In the genomic region with DNA sequence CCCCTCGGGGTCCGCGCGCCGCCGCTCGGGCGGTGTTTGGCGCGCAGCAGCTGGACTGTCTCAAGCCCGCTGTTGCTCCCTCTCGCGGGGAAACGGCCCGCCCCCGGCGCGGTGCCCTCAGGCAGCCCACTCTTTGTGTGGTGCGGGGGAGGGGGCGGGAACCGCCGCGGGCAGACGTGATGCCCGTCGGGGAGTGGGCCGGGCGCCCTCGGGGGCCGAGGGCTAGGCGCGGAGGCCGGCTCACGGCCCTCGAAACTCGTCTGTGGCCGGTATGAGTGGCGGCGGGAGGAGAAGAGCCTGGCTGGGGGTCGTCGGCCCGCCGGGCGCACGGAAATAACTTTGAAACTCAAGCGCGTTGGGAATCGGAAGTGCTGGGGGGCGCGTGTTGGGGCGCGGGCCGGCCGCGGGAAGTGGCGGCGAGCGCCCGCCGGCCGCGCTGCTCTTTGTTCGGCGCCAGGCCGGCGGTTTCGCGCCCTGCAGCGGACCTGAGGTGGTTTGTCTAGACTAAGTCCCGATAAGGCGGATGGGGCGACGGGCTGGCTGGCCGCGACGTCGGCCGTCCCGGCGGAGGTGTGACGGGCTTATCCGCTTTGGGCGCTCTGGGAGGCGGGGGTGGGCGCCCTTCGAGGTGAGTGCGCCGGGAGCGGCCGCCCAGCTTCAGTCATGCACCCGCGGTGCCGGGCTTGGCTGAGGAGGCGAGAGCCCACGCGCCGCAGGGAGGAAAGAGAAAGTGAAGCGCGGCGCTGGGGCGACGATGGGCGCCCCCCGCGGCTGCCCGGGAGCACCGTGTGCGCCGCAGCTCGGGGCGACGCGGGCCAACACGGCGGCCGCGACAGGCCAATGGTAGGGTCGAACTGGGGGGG, we compare ENCODE assay signal across 8 cellular contexts. TPM values are rescaled to one million over a fixed set of nuclear protein-coding genes. Genes with fewer than 3 reads are reported as not detected.
A peak's percentile ranks its signal among the peaks of the same experiment; 100 is the strongest.
DNase-seq lines count a peak whose midpoint lies in the region; ATAC-seq and TF ChIP-seq lines count a peak whose summit lies in the region.

No MANE protein-coding gene starts in this region.

- peak overlapping the region; percentile 79 for H3K27ac ChIP-seq in brain microvascular endothelial cell

- H3K9me3 Mint-ChIP-seq in T-helper 2 cell treated with Interferon-gamma antibody and Interleukin-4, amounts not matched to agents 5 μg/mL and 100 μg/mL, for 36 hours: no peaks in the 10 kb centered on the region

- ATAC-seq in left lobe of liver: peak; percentile 0

- peaks cover 44% of the 10 kb centered on the region for H3K36me3 Mint-ChIP-seq in T-helper 2 cell treated with Interferon-gamma antibody and Interleukin-4, amounts not matched to agents 5 μg/mL and 100 μg/mL, for 36 hours (ENCODE audit: low read depth)

- peaks cover 2% of the 10 kb centered on the region for H3K27me3 Mint-ChIP-seq in T-helper 2 cell treated with Interferon-gamma antibody and Interleukin-4, amounts not matched to agents 5 μg/mL and 100 μg/mL, for 36 hours (ENCODE audit: low read depth)

- peak overlapping the region; percentile 99 for H3K27ac Mint-ChIP-seq in T-helper 2 cell treated with Interferon-gamma antibody and Interleukin-4, amounts not matched to agents 5 μg/mL and 100 μg/mL, for 36 hours

- 0 out of 2 replicates have a peak, but pooled peaks cover 3% of the 10 kb centered on the region for H3K9me3 ChIP-seq in HAP-1

- H3K4me1 ChIP-seq in HAP-1: peaks cover 17% of the 10 kb centered on the region

- no peak for TF ChIP-seq CTCF in brain microvascular endothelial cell (IDR thresholded peaks at IDR 0.05; ENCODE audit: low read depth, low read length, missing control alignments)

- in situ Hi-C loops in HAP-1 (cut with MboI; ENCODE audit: low sequenced_read_pairs) (loop anchor here (5.0 kb wide), 2 partner anchors 42 to 97 kb away; no protein-coding TSS in a partner anchor), brain microvascular endothelial cell (cut with HindIII; ENCODE audit: low pct_ligation_motif_present, low sequenced_read_pairs) (no loop called here)

- peaks cover 51% of the 10 kb centered on the region for H3K36me3 ChIP-seq in HAP-1 (replicated peaks)
- H3K36me3 ChIP-seq in brain microvascular endothelial cell (replicated peaks): peaks cover 16% of the 10 kb centered on the region

- H3K4me3 ChIP-seq in HAP-1: peak overlapping the region; percentile 99
- H3K4me3 ChIP-seq in brain microvascular endothelial cell (ENCODE audit: low read depth, low read length): peak overlapping the region; percentile 80

- H3K27me3 ChIP-seq in HAP-1 (ENCODE audit: low read depth) (no peaks in the 10 kb centered on the region), brain microvascular endothelial cell (replicated peaks) (no peaks in the 10 kb centered on the region)

- H3K4me3 Mint-ChIP-seq in T-helper 2 cell treated with Interferon-gamma antibody and Interleukin-4, amounts not matched to agents 5 μg/mL and 100 μg/mL, for 36 hours: peak overlapping the region; percentile 99

- DNase-seq in HAP-1 (ENCODE audit: low spot score in 2 of 2) (peak in 1 of 2 experiments; percentile 58), brain microvascular endothelial cell (peak; percentile 16), left lobe of liver (ENCODE audit: low spot score) (peak; percentile 68), AML-193 (lab: John Stamatoyannopoulos, UW) (no peak), RKO (ENCODE audit: low spot score) (no peak), germinal center (ENCODE audit: low spot score) (no peak)
- DNase-seq in T-helper 2 cell treated with Interferon-gamma antibody and Interleukin-4, amounts not matched to agents 5 μg/mL and 100 μg/mL, for 36 hours (ENCODE audit: low spot score): peak; percentile 60
- DNase-seq in stimulated activated CD8-positive, alpha-beta memory T cell treated with anti-CD3 and anti-CD28 coated beads, Interleukin-12 subunit alpha, Interleukin-12 subunit beta, amount 100 ng/mL, for 1 hour (ENCODE audit: low read depth): peak; percentile 18

- H3K4me1 Mint-ChIP-seq in T-helper 2 cell treated with Interferon-gamma antibody and Interleukin-4, amounts not matched to agents 5 μg/mL and 100 μg/mL, for 36 hours (ENCODE audit: low read depth): peaks cover 33% of the 10 kb centered on the region

RNA-seq across cellular contexts. Expression of a gene that starts 0.7 kb away (rescaled TPM):
- total RNA-seq in left lobe of liver: 213 TPM

Comparison
In these comparisons a context has a peak if more than half of its experiments do, and no peak if none do; other contexts are left out.
1. DNase-seq: peak in T-helper 2 cell treated with Interferon-gamma antibody and Interleukin-4, amounts not matched to agents 5 μg/mL and 100 μg/mL, for 36 hours (single experiment), brain microvascular endothelial cell (single experiment), left lobe of liver (single experiment) and stimulated activated CD8-positive, alpha-beta memory T cell treated with anti-CD3 and anti-CD28 coated beads, Interleukin-12 subunit alpha, Interleukin-12 subunit beta, amount 100 ng/mL, for 1 hour (single experiment); none in AML-193 (0 of 2), RKO (single experiment) and germinal center (single experiment).